In genomic region chrX:32741910-32742309, GRCh38 we compare ENCODE assay signal across 26 cellular contexts.
DNase-seq lines count a peak whose midpoint lies in the region; ATAC-seq, FAIRE-seq and TF ChIP-seq lines count a peak whose summit lies in the region.
"Had no signal": no experiment of that assay in that cellular context is flagged by ENCODE, and none has a peak within 500 bp of the region (broad histone marks: within the 10 kb centered on the region; RNA-seq: fewer than 3 reads in every experiment).

No MANE protein-coding gene starts in this region.

- H4K20me1 ChIP-seq in HepG2 (ENCODE audit: insufficient read depth, low read length) (no peaks in the 10 kb centered on the region), smooth muscle cell (ENCODE audit: low read depth) (no peaks in the 10 kb centered on the region)
- H4K20me1 ChIP-seq: BLaER1 had no signal

- TF ChIP-seq POLR2A in heart left ventricle (IDR thresholded peaks at IDR 0.05): no peak
- no peak for TF ChIP-seq POLR2A in A549 (IDR thresholded peaks at IDR 0.05; ENCODE audit: low read length)
- no peak for TF ChIP-seq POLR2A in HepG2 (IDR thresholded peaks at IDR 0.05; ENCODE audit: insufficient read depth in 1 of 2, low read depth in 2 of 2, low read length in 2 of 2)

- H2AFZ ChIP-seq in HepG2 (ENCODE audit: low read length) (no peak overlapping the region), smooth muscle cell (ENCODE audit: low read depth) (no peak overlapping the region)

- CTCF ChIA-PET in A549 (lab: Yijun Ruan, JAX): interaction anchor here (1.0 kb wide), 1 partner anchor 553 kb away, joined by 3 read pairs; no protein-coding TSS in a partner anchor
- CTCF ChIA-PET in HEK293T (lab: Yijun Ruan, JAX): no interaction called here
- CTCF ChIA-PET in HepG2 (lab: Yijun Ruan, JAX; ENCODE audit: low intra/inter-chr PET ratio, low total read pairs): no interaction called here

- no peak for TF ChIP-seq RAD21 in A549 (conservative IDR thresholded peaks at IDR 0.05 in 1 of 2, IDR thresholded peaks at IDR 0.05 in 1 of 2)
- no peak for TF ChIP-seq RAD21 in HepG2 (CRISPR knock-in tag; IDR thresholded peaks at IDR 0.05)

- TF ChIP-seq EP300 in A549 (IDR thresholded peaks at IDR 0.05) (no peak), HepG2 (IDR thresholded peaks at IDR 0.05; ENCODE audit: low read depth in 2 of 2, low read length in 2 of 2) (no peak), HepG2 (CRISPR knock-in tag; IDR thresholded peaks at IDR 0.05; ENCODE audit: borderline replicate concordance) (no peak)

- POLR2A ChIA-PET in A549 (lab: Yijun Ruan, JAX): no interaction called here
- POLR2A ChIA-PET in HEK293T (lab: Yijun Ruan, JAX): no interaction called here
- POLR2A ChIA-PET in HepG2 (lab: Yijun Ruan, JAX): no interaction called here

- H3K9ac ChIP-seq in HepG2 (ENCODE audit: insufficient read depth, low read depth, low read length) (no peak overlapping the region), smooth muscle cell (ENCODE audit: low read depth) (no peak overlapping the region)
- H3K9ac ChIP-seq: BLaER1 had no signal

- H3K36me3 ChIP-seq in heart left ventricle: no peaks in the 10 kb centered on the region
- H3K36me3 ChIP-seq in left ventricle myocardium inferior: no peaks in the 10 kb centered on the region
- H3K36me3 ChIP-seq in HepG2 (replicated peaks in 1 of 2; ENCODE audit: control insufficient read depth in 1 of 2, insufficient read depth in 2 of 2, low read length in 2 of 2): no peaks in the 10 kb centered on the region
- H3K36me3 ChIP-seq in smooth muscle cell (ENCODE audit: low read depth): no peaks in the 10 kb centered on the region
- H3K36me3 ChIP-seq: BE2C, BLaER1 had no signal

- intact Hi-C loops in heart left ventricle (cut with DNase I) (no loop called here), right cardiac atrium (cut with DNase I) (no loop called here), left ventricle myocardium inferior (cut with micrococcal nuclease) (no loop called here), cardiac septum (cut with DNase I) (no loop called here), HepG2 (cut with micrococcal nuclease; ENCODE audit: unreplicated experiment) (no loop called here)

- H3K27ac ChIP-seq in heart left ventricle (peak overlapping the region in 6 of 12 donors; percentile 13 to 70 (median 60)), right cardiac atrium (ENCODE audit: low read length) (no peak overlapping the region), left ventricle myocardium inferior (replicated peaks) (peak overlapping the region; percentile 19), A549 (no peak overlapping the region), HepG2 (ENCODE audit: extremely low read length, insufficient read depth, low read length) (no peak overlapping the region), smooth muscle cell (ENCODE audit: low read depth) (no peak overlapping the region)
- H3K27ac ChIP-seq: 22Rv1, BLaER1 had no signal

- no peaks in the 10 kb centered on the region for H3F3A ChIP-seq in smooth muscle cell (ENCODE audit: low read depth)

- BruUV-seq in HepG2 (replicated peaks; lab: Mats Ljungman, UMichigan): no TSS peak

- H3K27me3 ChIP-seq in heart left ventricle: no peaks in the 10 kb centered on the region
- H3K27me3 ChIP-seq in right cardiac atrium (ENCODE audit: control insufficient read depth, insufficient read depth): no peaks in the 10 kb centered on the region
- no peaks in the 10 kb centered on the region for H3K27me3 ChIP-seq in left ventricle myocardium inferior (ENCODE audit: low read depth)
- H3K27me3 ChIP-seq in HepG2 (ENCODE audit: control insufficient read depth in 1 of 2, insufficient read depth in 2 of 2, low read length in 2 of 2): no peaks in the 10 kb centered on the region
- no peaks in the 10 kb centered on the region for H3K27me3 ChIP-seq in smooth muscle cell (ENCODE audit: low read depth)
- H3K27me3 ChIP-seq: BE2C had no signal

- H3K79me2 ChIP-seq in HepG2 (ENCODE audit: insufficient read depth, low read length) (no peaks in the 10 kb centered on the region), smooth muscle cell (ENCODE audit: low read depth) (no peaks in the 10 kb centered on the region)

- no peaks in the 10 kb centered on the region for H3K9me3 ChIP-seq in heart left ventricle
- no peaks in the 10 kb centered on the region for H3K9me3 ChIP-seq in right cardiac atrium (ENCODE audit: control insufficient read depth, low read length)
- H3K9me3 ChIP-seq in left ventricle myocardium inferior (replicated peaks): no peaks in the 10 kb centered on the region
- no peaks in the 10 kb centered on the region for H3K9me3 ChIP-seq in A549
- no peaks in the 10 kb centered on the region for H3K9me3 ChIP-seq in HepG2 (ENCODE audit: low read length)
- no peaks in the 10 kb centered on the region for H3K9me3 ChIP-seq in smooth muscle cell (replicated peaks; ENCODE audit: low read depth)
- H3K9me3 ChIP-seq: BE2C, BLaER1 had no signal

- H3K4me3 ChIP-seq in heart left ventricle: no peak overlapping the region
- H3K4me3 ChIP-seq in right cardiac atrium (ENCODE audit: low read length): no peak overlapping the region
- no peak overlapping the region for H3K4me3 ChIP-seq in left ventricle myocardium inferior
- no peak overlapping the region for H3K4me3 ChIP-seq in A549
- no peak overlapping the region for H3K4me3 ChIP-seq in HepG2 (replicated peaks in 1 of 3; ENCODE audit: insufficient read depth in 1 of 3, low read depth in 2 of 3, low read length in 3 of 3)
- no peak overlapping the region for H3K4me3 ChIP-seq in smooth muscle cell
- H3K4me3 ChIP-seq: BLaER1, GM12878 had no signal

- peak; percentile 73 for FAIRE-seq in A549 (lab: Jason Lieb, UNC)
- no peak for FAIRE-seq in HepG2 (lab: Jason Lieb, UNC)
- FAIRE-seq: GM12878, GM19239 had no signal

- H3K4me2 ChIP-seq in A549: no peak overlapping the region
- no peak overlapping the region for H3K4me2 ChIP-seq in HepG2 (ENCODE audit: low read depth, low read length)
- no peak overlapping the region for H3K4me2 ChIP-seq in smooth muscle cell
- H3K4me2 ChIP-seq: BLaER1 had no signal

- TF ChIP-seq CTCF in heart left ventricle (IDR thresholded peaks at IDR 0.05): no peak
- no peak for TF ChIP-seq CTCF in left ventricle myocardium inferior (IDR thresholded peaks at IDR 0.05; ENCODE audit: borderline replicate concordance)
- TF ChIP-seq CTCF in A549 (IDR thresholded peaks at IDR 0.05): no peak
- no peak for TF ChIP-seq CTCF in HepG2 (CRISPR knock-in tag; IDR thresholded peaks at IDR 0.05)
- TF ChIP-seq CTCF in smooth muscle cell (IDR thresholded peaks at IDR 0.05; ENCODE audit: borderline replicate concordance, insufficient read depth, poor library complexity, severe bottlenecking): no peak

- in situ Hi-C loops in HepG2 (cut with HindIII; ENCODE audit: extremely low pct_ligation_motif_present, low pct_unique_long_range_greater_than_20kb): no loop called here

- H3K4me1 ChIP-seq in heart left ventricle (peaks cover 0 to 16% (median 0%) of the 10 kb centered on the region in 12 donors), right cardiac atrium (ENCODE audit: control insufficient read depth, insufficient read depth, low read length) (no peaks in the 10 kb centered on the region), left ventricle myocardium inferior (peaks cover 20% of the 10 kb centered on the region), A549 (no peaks in the 10 kb centered on the region), HepG2 (ENCODE audit: insufficient read depth, low read length) (no peaks in the 10 kb centered on the region), smooth muscle cell (ENCODE audit: low read depth) (no peaks in the 10 kb centered on the region)
- H3K4me1 ChIP-seq: BE2C, BLaER1 had no signal

- 48 to 69% (median 57%) methylated on average over 3 of the region's 3 CpGs for WGBS in heart left ventricle, 4 donors
- 73% methylated on average over 3 of the region's 3 CpGs for WGBS in right cardiac atrium
- 41% methylated on average over 3 of the region's 3 CpGs for WGBS in A549 (ENCODE audit: missing lambda C conversion rate)
- WGBS in HepG2 (ENCODE audit: low lambda C conversion rate): 3% methylated on average over 2 of the region's 3 CpGs
- WGBS in smooth muscle cell (ENCODE audit: low lambda C conversion rate): 91% methylated on average over 3 of the region's 3 CpGs

- DNase-seq in heart left ventricle (peak in 1 of 5 donors; percentile 36), right cardiac atrium (no peak), left ventricle myocardium inferior (no peak), cardiac septum (ENCODE audit: low spot score) (no peak), A549 (ENCODE audit: low read depth in 1 of 2, low spot score in 1 of 2) (no peak), HEK293T (ENCODE audit: extremely low spot score) (no peak), HepG2 (ENCODE audit: low spot score) (no peak), smooth muscle cell (lab: John Stamatoyannopoulos, UW; ENCODE audit: unreplicated experiment) (no peak)
- DNase-seq: ACHN; BE2C; C1 segment of cervical spinal cord; CD4-positive, alpha-beta memory T cell; CD4-positive, CD25-positive, alpha-beta regulatory T cell; CD8-positive, alpha-beta memory T cell; COR-L47; DMS 273 treated with DMSO at 0.1 percent for 48 hours; DMS153; DMS53; DMS79; DND-41; EL; GDM1 had no signal

- peak; percentile 84 to 93 (median 92) for ATAC-seq in heart left ventricle
- ATAC-seq in right cardiac atrium: no peak
- ATAC-seq in A549: no peak
- no peak for ATAC-seq in HepG2
- ATAC-seq: GM12878 had no signal

TF ChIP-seq in A549, 52 proteins besides CTCF, POLR2A, EP300 and RAD21 (continues in another document):
- TF ChIP-seq RARB (CRISPR knock-in tag; IDR thresholded peaks at IDR 0.05): no peak
- TF ChIP-seq EHF (CRISPR knock-in tag; IDR thresholded peaks at IDR 0.05): no peak
- no peak for TF ChIP-seq MAFK (IDR thresholded peaks at IDR 0.05; ENCODE audit: partially characterized antibody)
- no peak for TF ChIP-seq HOXA7 (CRISPR knock-in tag; IDR thresholded peaks at IDR 0.05)
- TF ChIP-seq MAZ (IDR thresholded peaks at IDR 0.05; ENCODE audit: borderline replicate concordance, low read depth, low read length): no peak

TF ChIP-seq in HEK293T, 16 proteins besides CTCF, POLR2A, EP300 and RAD21:
- TF ChIP-seq SUZ12 (IDR thresholded peaks at IDR 0.05): no peak
- no peak for TF ChIP-seq ZNF384 (IDR thresholded peaks at IDR 0.05)
- TF ChIP-seq ELF4 (IDR thresholded peaks at IDR 0.05): peak; percentile 25; the same call in 1 of the 2 replicates
- no peak for TF ChIP-seq FOXK2 (IDR thresholded peaks at IDR 0.05)

TF ChIP-seq in HepG2, 621 proteins besides CTCF, POLR2A, EP300 and RAD21 (continues in another document):
- no peak for TF ChIP-seq HINFP (CRISPR knock-in tag; IDR thresholded peaks at IDR 0.05; ENCODE audit: low read depth)

Comparison
In these comparisons a context has a peak if more than half of its experiments do, and no peak if none do; other contexts are left out.
1. ATAC-seq: peak in heart left ventricle (4 of 4); none in right cardiac atrium (0 of 2), A549 (0 of 2) and HepG2 (single experiment).